In genomic region chr17:81917565-81918332, GRCh38 we compare ENCODE assay signal across 8 cellular contexts. TPM values are rescaled to one million over a fixed set of nuclear protein-coding genes. Genes with fewer than 3 reads are reported as not detected.
A peak's percentile ranks its signal among the peaks of the same experiment; 100 is the strongest.
DNase-seq lines count a peak whose midpoint lies in the region; ATAC-seq and TF ChIP-seq lines count a peak whose summit lies in the region.

SIRT7 (minus strand) TSS chr17:81918176; CDS start chr17:81918131, 45 bp downstream.

- no peak for TF ChIP-seq POLR2A in tibial nerve (IDR thresholded peaks at IDR 0.05)

- H4K8ac ChIP-seq in trophoblast cell (ENCODE audit: low read depth, low read length): peak within 1 kb of the TSS; percentile 81

- no peak within 1 kb of the TSS for H2BK12ac ChIP-seq in trophoblast cell (ENCODE audit: low read length)

- peak in 1 of 2 donors; percentile 50 for TF ChIP-seq EP300 in tibial nerve (IDR thresholded peaks at IDR 0.05)

- peak within 1 kb of the TSS; percentile 56 for H2AK5ac ChIP-seq in trophoblast cell (ENCODE audit: low read length)

- peak within 1 kb of the TSS; percentile 65; the same call in 1 of the 2 replicates for H3K27ac ChIP-seq in HEK293 (ENCODE audit: extremely low read depth, low read depth, low read length)
- H3K27ac ChIP-seq in trophoblast cell (ENCODE audit: low read depth, low read length): peak within 1 kb of the TSS; percentile 14
- H3K27ac ChIP-seq in tibial nerve: peak within 1 kb of the TSS; percentile 4 to 86 (median 60)

- H3K27me3 Mint-ChIP-seq in activated naive CD8-positive, alpha-beta T cell treated with anti-CD3 and anti-CD28 coated beads, Interleukin-2, amount 10 ng/mL, durations not matched to agents 7 days and 5 days: no peaks in the 10 kb centered on the region

- H3K36me3 Mint-ChIP-seq in activated naive CD8-positive, alpha-beta T cell treated with anti-CD3 and anti-CD28 coated beads, Interleukin-2, amount 10 ng/mL, durations not matched to agents 7 days and 5 days: peaks cover 9% of the 10 kb centered on the region

- no peaks in the 10 kb centered on the region for H3K27me3 ChIP-seq in trophoblast cell (ENCODE audit: insufficient read depth, low read length)
- H3K27me3 ChIP-seq in tibial nerve: no peaks in the 10 kb centered on the region

- H3K36me3 ChIP-seq in HEK293 (ENCODE audit: control insufficient read depth in 2 of 2, insufficient read depth in 1 of 2, low read length in 2 of 2) (peaks cover 6 to 74% of the 10 kb centered on the region in 2 experiments; a peak in 1 of 3 replicates), trophoblast cell (ENCODE audit: control insufficient read depth in 1 of 2, insufficient read depth in 2 of 2, low read length in 2 of 2) (peaks cover 63 to 68% of the 10 kb centered on the region in 2 experiments), tibial nerve (peaks cover 0 to 66% (median 14%) of the 10 kb centered on the region in 3 donors)

- H3K4me3 Mint-ChIP-seq in activated naive CD8-positive, alpha-beta T cell treated with anti-CD3 and anti-CD28 coated beads, Interleukin-2, amount 10 ng/mL, durations not matched to agents 7 days and 5 days: peak within 1 kb of the TSS; percentile 91

- TF ChIP-seq CTCF in HEK293 (tag by site-specific recombination; IDR thresholded peaks at IDR 0.05) (no peak), tibial nerve (IDR thresholded peaks at IDR 0.05) (no peak)

- H3K79me2 ChIP-seq in trophoblast cell (ENCODE audit: control insufficient read depth, insufficient read depth, low read length, poor library complexity): peaks cover 12% of the 10 kb centered on the region

- WGBS in trophoblast cell (ENCODE audit: extremely low coverage, insufficient coverage, insufficient read length): no CpG with 5 or more reads among the region's 94 CpGs
- 2% methylated on average over 32 to 35 of the region's 94 CpGs for WGBS in tibial nerve, 2 donors

- CTCF ChIA-PET in HEK293 (lab: Yijun Ruan, JAX): interaction anchor here (0.7 to 1.3 kb wide), 12 partner anchors 9 to 184 kb away, joined by 3 to 6 read pairs (median 4); no protein-coding TSS in a partner anchor

- intact Hi-C loops in Right ventricle myocardium superior (cut with DNase I): no loop called here

- peak within 1 kb of the TSS; percentile 80 for H3K4ac ChIP-seq in trophoblast cell (ENCODE audit: low read depth, low read length)

- peak within 1 kb of the TSS; percentile 48 for H4K12ac ChIP-seq in trophoblast cell (ENCODE audit: low read depth, low read length)

- peak within 1 kb of the TSS; percentile 95 for H3K4me2 ChIP-seq in trophoblast cell (ENCODE audit: low read length)

- peak; percentile 84 for ATAC-seq in activated naive CD8-positive, alpha-beta T cell treated with anti-CD3 and anti-CD28 coated beads, Interleukin-2, amount 10 ng/mL, durations not matched to agents 7 days and 5 days (ENCODE audit: low read depth)
- ATAC-seq in Right ventricle myocardium superior (ENCODE audit: poor library complexity): peak; percentile 87

- peak within 1 kb of the TSS; percentile 72 for H4K91ac ChIP-seq in trophoblast cell (ENCODE audit: low read depth, low read length)

- H3K4me1 ChIP-seq in HEK293 (ENCODE audit: control insufficient read depth, insufficient read depth, low read length): 0 out of 2 replicates have a peak, but pooled peaks cover 2% of the 10 kb centered on the region
- H3K4me1 ChIP-seq in trophoblast cell (ENCODE audit: control insufficient read depth in 1 of 2, insufficient read depth in 2 of 2, low read length in 2 of 2): peaks cover 7 to 8% of the 10 kb centered on the region in 2 experiments
- peaks cover 0 to 41% (median 18%) of the 10 kb centered on the region in 4 donors for H3K4me1 ChIP-seq in tibial nerve

- peaks cover 7% of the 10 kb centered on the region for H3K79me1 ChIP-seq in trophoblast cell (ENCODE audit: low read length)

- H3K9me3 ChIP-seq in HEK293 (ENCODE audit: control insufficient read depth, insufficient read depth, low read depth, low read length): no peaks in the 10 kb centered on the region
- peaks cover 2% of the 10 kb centered on the region for H3K9me3 ChIP-seq in trophoblast cell (ENCODE audit: insufficient read depth, low read depth, low read length)
- no peaks in the 10 kb centered on the region for H3K9me3 ChIP-seq in tibial nerve

- peak within 1 kb of the TSS; percentile 49 for H2BK5ac ChIP-seq in trophoblast cell (ENCODE audit: low read depth, low read length, poor library complexity)

- H3K23ac ChIP-seq in trophoblast cell (ENCODE audit: low read length): no peak within 1 kb of the TSS

- POLR2A ChIA-PET in HEK293 (lab: Yijun Ruan, JAX): interaction anchor here (0.6 to 2.1 kb wide), 6 partner anchors 9 to 105 kb away, joined by 3 to 22 read pairs (median 5); partner anchors contain the start of genes ALYREF, ANAPC11, CENPX and LRRC45
- POLR2A ChIA-PET in activated naive CD8-positive, alpha-beta T cell treated with anti-CD3 and anti-CD28 coated beads, Interleukin-2, amount 10 ng/mL, durations not matched to agents 7 days and 5 days (lab: Charles Lee): interaction anchor here (0.8 to 1.5 kb wide), 6 partner anchors 10 to 47 kb away, joined by 3 to 20 read pairs (median 6); partner anchors contain the start of genes ALYREF, ANAPC11, ARHGDIA and MAFG

- no peaks in the 10 kb centered on the region for H3K9me3 Mint-ChIP-seq in activated naive CD8-positive, alpha-beta T cell treated with anti-CD3 and anti-CD28 coated beads, Interleukin-2, amount 10 ng/mL, durations not matched to agents 7 days and 5 days

- peaks cover 17% of the 10 kb centered on the region for H3K4me1 Mint-ChIP-seq in activated naive CD8-positive, alpha-beta T cell treated with anti-CD3 and anti-CD28 coated beads, Interleukin-2, amount 10 ng/mL, durations not matched to agents 7 days and 5 days

- peak within 1 kb of the TSS; percentile 46 for H2AFZ ChIP-seq in trophoblast cell (ENCODE audit: insufficient read depth, low read length, poor library complexity)

- peak within 1 kb of the TSS; percentile 58 for H2BK120ac ChIP-seq in trophoblast cell (ENCODE audit: insufficient read depth, low read length, poor library complexity)

- peak within 1 kb of the TSS; percentile 62 for H3K14ac ChIP-seq in trophoblast cell (ENCODE audit: low read length)

- H3K27ac Mint-ChIP-seq in activated naive CD8-positive, alpha-beta T cell treated with anti-CD3 and anti-CD28 coated beads, Interleukin-2, amount 10 ng/mL, durations not matched to agents 7 days and 5 days: peak within 1 kb of the TSS; percentile 86

- peak within 1 kb of the TSS; percentile 71 for H3K4me3 ChIP-seq in HEK293 (ENCODE audit: low read depth, low read length)
- H3K4me3 ChIP-seq in trophoblast cell (ENCODE audit: low read depth, low read length): peak within 1 kb of the TSS; percentile 97
- H3K4me3 ChIP-seq in tibial nerve: peak within 1 kb of the TSS; percentile 57 to 97 (median 70)

- DNase-seq in EH (ENCODE audit: low read depth): peak; percentile 76
- peak; percentile 74 for DNase-seq in NCI-H1092 (lab: John Stamatoyannopoulos, UW)
- peak; percentile 80 for DNase-seq in SW480 (ENCODE audit: low spot score)
- peak; percentile 87 for DNase-seq in activated naive CD8-positive, alpha-beta T cell treated with anti-CD3 and anti-CD28 coated beads, Interleukin-2, amount 10 ng/mL, durations not matched to agents 7 days and 5 days
- DNase-seq in Right ventricle myocardium superior: peak; percentile 86
- peak; percentile 58 to 83 for DNase-seq in trophoblast cell
- peak; percentile 36 to 51 for DNase-seq in tibial nerve (ENCODE audit: low spot score in 2 of 2)

- peak within 1 kb of the TSS; percentile 81 for H3K9ac ChIP-seq in trophoblast cell (ENCODE audit: low read length)

- H3K18ac ChIP-seq in trophoblast cell (ENCODE audit: low read length): peak within 1 kb of the TSS; percentile 47

TF ChIP-seq in HEK293, 187 proteins besides CTCF, POLR2A, EP300 and RAD21 (continues in another document):
- 0 out of 2 replicates have a peak, but pooled peaks have one; percentile 30 for TF ChIP-seq KLF10 (tag by site-specific recombination; IDR thresholded peaks at IDR 0.05)
- no peak for TF ChIP-seq ZNF426 (tag by site-specific recombination; IDR thresholded peaks at IDR 0.05)
- TF ChIP-seq ZNF558 (tag by site-specific recombination; IDR thresholded peaks at IDR 0.05): no peak
- no peak for TF ChIP-seq ZBTB8A (tag by site-specific recombination; IDR thresholded peaks at IDR 0.05)
- peak; percentile 27; the same call in 1 of the 2 replicates for TF ChIP-seq ZBTB11 (tag by site-specific recombination; conservative IDR thresholded peaks at IDR 0.05; ENCODE audit: low read depth)
- no peak for TF ChIP-seq ZNF140 (tag by site-specific recombination; IDR thresholded peaks at IDR 0.05)

RNA-seq across cellular contexts. Expression of gene SIRT7, which starts in this region (rescaled TPM):
- total RNA-seq in activated naive CD8-positive, alpha-beta T cell treated with anti-CD3 and anti-CD28 coated beads, Interleukin-2, amount 10 ng/mL, durations not matched to agents 7 days and 5 days: 10 to 100 TPM; 64.8 to 65.2 TPM
- 6.1 TPM for total RNA-seq in Right ventricle myocardium superior
- 33.1 and 36.5 TPM in 2 replicates for polyA plus RNA-seq in trophoblast cell (2013)
- total RNA-seq in tibial nerve: 10 to 100 TPM; 22.3 to 42.2 (median 30.7) TPM

Comparison
In these comparisons a context has a peak if more than half of its experiments do, and no peak if none do; other contexts are left out.
1. Peak in every context shown above with its lines: DNase-seq, ATAC-seq, H3K4me3 ChIP-seq and H3K27ac ChIP-seq.
2. H3K27ac ChIP-seq: peak in every context shown above with its lines; median percentile 65 in HEK293; 60 in tibial nerve; 14 in trophoblast cell.